11 cellular contexts compared by ENCODE assay signal in the genomic region with DNA sequence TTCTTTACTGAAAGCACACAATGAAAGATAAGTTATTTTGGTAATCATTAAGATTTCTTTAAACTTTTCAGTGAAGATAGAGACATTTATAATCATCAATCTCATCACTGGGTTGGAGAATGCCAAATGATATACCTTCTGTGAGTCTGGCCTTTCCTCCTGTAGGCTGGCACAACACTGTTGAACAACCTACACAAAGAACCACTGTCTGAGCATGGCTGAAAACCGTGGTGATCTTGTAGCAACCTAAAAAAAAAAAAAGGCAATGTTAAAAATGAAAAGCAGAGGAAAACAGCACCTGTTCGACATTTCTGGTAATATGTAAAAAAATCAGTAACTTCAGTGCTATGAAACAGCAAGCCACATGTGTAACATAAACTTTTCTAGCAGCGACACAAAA. TPM values are rescaled to one million over a fixed set of nuclear protein-coding genes. Genes with fewer than 3 reads are reported as not detected.
DNase-seq lines count a peak whose midpoint lies in the region; ATAC-seq and TF ChIP-seq lines count a peak whose summit lies in the region.
"Had no signal": no experiment of that assay in that cellular context is flagged by ENCODE, and none has a peak within 500 bp of the region (broad histone marks: within the 10 kb centered on the region; RNA-seq: fewer than 3 reads in every experiment).

No MANE protein-coding gene starts in this region.

- ATAC-seq in activated T-cell treated with anti-CD3 and anti-CD28 coated beads, Interleukin-2, amount 50 U/mL, for 72 hours (replicated peaks in 1 of 2) = no peak
- no peak for ATAC-seq in activated B cell treated with CpG ODN at 0.5 μM for 24 hours (ENCODE audit: low read depth)
- no peak for ATAC-seq in stimulated activated memory B cell treated with anti-CD40 and anti-IgM and Interleukin-4, amounts not matched to agents 10 μg/mL and 1 μg/mL and 100 μg/mL, for 72 hours

- no peaks in the 10 kb centered on the region for H3K9me3 Mint-ChIP-seq in activated T-cell treated with anti-CD3 and anti-CD28 coated beads, Interleukin-2, amount 50 U/mL, for 72 hours
- no peaks in the 10 kb centered on the region for H3K9me3 Mint-ChIP-seq in activated B cell treated with CpG ODN at 0.5 μM for 24 hours
- no peaks in the 10 kb centered on the region for H3K9me3 Mint-ChIP-seq in stimulated activated memory B cell treated with anti-CD40 and anti-IgM and Interleukin-4, amounts not matched to agents 10 μg/mL and 1 μg/mL and 100 μg/mL, for 72 hours

- H3K4me1 Mint-ChIP-seq in activated T-cell treated with anti-CD3 and anti-CD28 coated beads, Interleukin-2, amount 50 U/mL, for 72 hours (ENCODE audit: low read depth) = peaks cover 17% of the 10 kb centered on the region
- peaks cover 22% of the 10 kb centered on the region for H3K4me1 Mint-ChIP-seq in activated B cell treated with CpG ODN at 0.5 μM for 24 hours
- H3K4me1 Mint-ChIP-seq in stimulated activated memory B cell treated with anti-CD40 and anti-IgM and Interleukin-4, amounts not matched to agents 10 μg/mL and 1 μg/mL and 100 μg/mL, for 72 hours = peaks cover 11% of the 10 kb centered on the region

- H3K36me3 Mint-ChIP-seq in activated T-cell treated with anti-CD3 and anti-CD28 coated beads, Interleukin-2, amount 50 U/mL, for 72 hours (ENCODE audit: insufficient read depth in 2 of 2) = peaks cover 12 to 26% of the 10 kb centered on the region in 2 donors
- H3K36me3 Mint-ChIP-seq in activated B cell treated with CpG ODN at 0.5 μM for 24 hours (ENCODE audit: low read depth) = peaks cover 32% of the 10 kb centered on the region
- H3K36me3 Mint-ChIP-seq in stimulated activated memory B cell treated with anti-CD40 and anti-IgM and Interleukin-4, amounts not matched to agents 10 μg/mL and 1 μg/mL and 100 μg/mL, for 72 hours = peaks cover 6% of the 10 kb centered on the region

- CTCF ChIA-PET in activated B cell treated with CpG ODN at 0.5 μM for 24 hours (lab: Charles Lee) = no interaction called here

- POLR2A ChIA-PET in activated B cell treated with CpG ODN at 0.5 μM for 24 hours (lab: Charles Lee) = interaction anchor here (0.6 to 3.1 kb wide), 2 partner anchors 122 to 124 kb away, joined by 3 to 27 read pairs; partner anchors contain the start of gene APH1B

- DNase-seq in activated T-cell treated with anti-CD3 and anti-CD28 coated beads, Interleukin-2, amount 50 U/mL, for 72 hours = no peak
- DNase-seq in activated T-cell treated with anti-CD3 and anti-CD28 coated beads, Interleukin-2, amount 50 U/mL, for 48 hours = no peak
- DNase-seq in activated B cell treated with CpG ODN at 0.5 μM for 24 hours (no peak), globus pallidus (ENCODE audit: low spot score) (peak; percentile 16), C1 segment of cervical spinal cord (lab: John Stamatoyannopoulos, UW) (no peak), GM03348 (ENCODE audit: low spot score) (no peak), NCI-H345 treated with DMSO at 0.1 percent for 48 hours (lab: John Stamatoyannopoulos, UW; ENCODE audit: unreplicated experiment) (no peak)
- DNase-seq: activated CD4-positive, CD25-positive, alpha-beta regulatory T cell treated with anti-CD3 and anti-CD28 coated beads, Interleukin-2, amount 50 U/mL, for 72 hours; NCI-H226; occipital lobe had no signal

- intact Hi-C loops in activated B cell treated with CpG ODN at 0.5 μM for 24 hours (cut with micrococcal nuclease) = loop anchor here (5.0 kb wide), 2 partner anchors 72 to 247 kb away; no protein-coding TSS in a partner anchor

- no peaks in the 10 kb centered on the region for H3K27me3 Mint-ChIP-seq in activated T-cell treated with anti-CD3 and anti-CD28 coated beads, Interleukin-2, amount 50 U/mL, for 72 hours (ENCODE audit: low read depth)
- H3K27me3 Mint-ChIP-seq in activated B cell treated with CpG ODN at 0.5 μM for 24 hours = no peaks in the 10 kb centered on the region
- H3K27me3 Mint-ChIP-seq in stimulated activated memory B cell treated with anti-CD40 and anti-IgM and Interleukin-4, amounts not matched to agents 10 μg/mL and 1 μg/mL and 100 μg/mL, for 72 hours = no peaks in the 10 kb centered on the region

- no peak for TF ChIP-seq CTCF in activated B cell treated with CpG ODN at 0.5 μM for 24 hours (IDR thresholded peaks at IDR 0.05)

- H3K27ac Mint-ChIP-seq in activated T-cell treated with anti-CD3 and anti-CD28 coated beads, Interleukin-2, amount 50 U/mL, for 72 hours = peak overlapping the region; percentile 54
- peak overlapping the region; percentile 35 for H3K27ac Mint-ChIP-seq in activated B cell treated with CpG ODN at 0.5 μM for 24 hours
- no peak overlapping the region for H3K27ac Mint-ChIP-seq in stimulated activated memory B cell treated with anti-CD40 and anti-IgM and Interleukin-4, amounts not matched to agents 10 μg/mL and 1 μg/mL and 100 μg/mL, for 72 hours

- peak overlapping the region; percentile 95 to 100 for H3K4me3 Mint-ChIP-seq in activated T-cell treated with anti-CD3 and anti-CD28 coated beads, Interleukin-2, amount 50 U/mL, for 72 hours
- H3K4me3 Mint-ChIP-seq in activated B cell treated with CpG ODN at 0.5 μM for 24 hours = peak overlapping the region; percentile 48
- H3K4me3 Mint-ChIP-seq in stimulated activated memory B cell treated with anti-CD40 and anti-IgM and Interleukin-4, amounts not matched to agents 10 μg/mL and 1 μg/mL and 100 μg/mL, for 72 hours = peak overlapping the region; percentile 99

RNA-seq across cellular contexts. Expression of gene RPS27L, which starts 1.8 kb away (rescaled TPM):
- total RNA-seq in activated T-cell treated with anti-CD3 and anti-CD28 coated beads, Interleukin-2, amount 50 U/mL, for 72 hours = 100 to 1,000 TPM; 166 to 228 TPM
- total RNA-seq in activated B cell treated with CpG ODN at 0.5 μM for 24 hours = 70.8 and 74.9 TPM in 2 replicates

RNA-seq across cellular contexts. Expression of gene LACTB, which starts 33.8 kb away (rescaled TPM):
- 10 to 100 TPM; 28.6 to 30.3 TPM for total RNA-seq in activated T-cell treated with anti-CD3 and anti-CD28 coated beads, Interleukin-2, amount 50 U/mL, for 72 hours
- total RNA-seq in activated B cell treated with CpG ODN at 0.5 μM for 24 hours = 26.0 and 28.1 TPM in 2 replicates

RNA-seq across cellular contexts. Expression of gene RAB8B, which starts 33.9 kb away (rescaled TPM):
- 100 to 1,000 TPM; 122 to 157 TPM for total RNA-seq in activated T-cell treated with anti-CD3 and anti-CD28 coated beads, Interleukin-2, amount 50 U/mL, for 72 hours
- 93.1 and 94.4 TPM in 2 replicates for total RNA-seq in activated B cell treated with CpG ODN at 0.5 μM for 24 hours

Comparison
In these comparisons a context has a peak if more than half of its experiments do, and no peak if none do; other contexts are left out.
1. H3K4me3 Mint-ChIP-seq: peak in every context shown above with its lines; median percentile 99 in stimulated activated memory B cell treated with anti-CD40 and anti-IgM and Interleukin-4, amounts not matched to agents 10 μg/mL and 1 μg/mL and 100 μg/mL, for 72 hours; 98 in activated T-cell treated with anti-CD3 and anti-CD28 coated beads, Interleukin-2, amount 50 U/mL, for 72 hours; 48 in activated B cell treated with CpG ODN at 0.5 μM for 24 hours.